In the genomic region with DNA sequence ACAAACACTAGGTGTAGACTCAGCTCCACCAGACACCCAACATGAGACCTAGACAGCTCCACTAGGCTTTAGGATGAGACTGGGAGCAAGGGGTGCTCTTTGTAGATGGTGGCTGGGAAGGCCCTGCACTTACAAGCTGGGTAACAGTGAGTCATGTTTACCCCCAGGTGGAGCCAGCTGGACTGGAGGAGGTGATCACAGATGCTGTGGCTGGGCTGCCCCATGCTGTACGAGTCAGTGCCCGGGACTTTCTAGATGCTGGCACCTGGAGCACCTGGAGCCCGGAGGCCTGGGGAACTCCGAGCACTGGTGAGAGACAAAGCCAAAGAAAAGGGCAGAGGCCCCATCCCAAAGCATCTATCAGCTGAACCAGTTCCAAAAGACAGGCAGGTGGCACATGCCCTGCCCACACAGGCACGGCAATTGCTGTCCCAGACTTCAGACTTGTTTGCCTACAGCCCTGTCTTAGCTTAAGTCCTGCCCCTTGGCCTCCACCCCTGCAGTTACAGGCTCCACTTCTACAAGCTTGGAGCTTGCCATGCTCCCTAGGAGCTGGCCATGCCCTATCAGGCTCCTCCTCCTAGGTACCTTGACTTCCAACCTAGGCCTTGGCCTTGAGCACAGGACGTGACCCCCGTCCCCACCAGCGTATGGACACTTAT, we compare ENCODE assay signal across 1 cellular context.
TF ChIP-seq lines count a peak whose summit lies in the region.

No MANE protein-coding gene starts in this region.

TF ChIP-seq in SK-N-SH, 30 proteins besides CTCF, POLR2A, EP300 and RAD21:
- TF ChIP-seq YY1 (IDR thresholded peaks at IDR 0.05; ENCODE audit: low read depth) (no peak), NRF1 (IDR thresholded peaks at IDR 0.05; ENCODE audit: low read depth, low read length) (no peak), TCF12 (IDR thresholded peaks at IDR 0.05) (no peak)
- TF ChIP-seq, protein P1, sequence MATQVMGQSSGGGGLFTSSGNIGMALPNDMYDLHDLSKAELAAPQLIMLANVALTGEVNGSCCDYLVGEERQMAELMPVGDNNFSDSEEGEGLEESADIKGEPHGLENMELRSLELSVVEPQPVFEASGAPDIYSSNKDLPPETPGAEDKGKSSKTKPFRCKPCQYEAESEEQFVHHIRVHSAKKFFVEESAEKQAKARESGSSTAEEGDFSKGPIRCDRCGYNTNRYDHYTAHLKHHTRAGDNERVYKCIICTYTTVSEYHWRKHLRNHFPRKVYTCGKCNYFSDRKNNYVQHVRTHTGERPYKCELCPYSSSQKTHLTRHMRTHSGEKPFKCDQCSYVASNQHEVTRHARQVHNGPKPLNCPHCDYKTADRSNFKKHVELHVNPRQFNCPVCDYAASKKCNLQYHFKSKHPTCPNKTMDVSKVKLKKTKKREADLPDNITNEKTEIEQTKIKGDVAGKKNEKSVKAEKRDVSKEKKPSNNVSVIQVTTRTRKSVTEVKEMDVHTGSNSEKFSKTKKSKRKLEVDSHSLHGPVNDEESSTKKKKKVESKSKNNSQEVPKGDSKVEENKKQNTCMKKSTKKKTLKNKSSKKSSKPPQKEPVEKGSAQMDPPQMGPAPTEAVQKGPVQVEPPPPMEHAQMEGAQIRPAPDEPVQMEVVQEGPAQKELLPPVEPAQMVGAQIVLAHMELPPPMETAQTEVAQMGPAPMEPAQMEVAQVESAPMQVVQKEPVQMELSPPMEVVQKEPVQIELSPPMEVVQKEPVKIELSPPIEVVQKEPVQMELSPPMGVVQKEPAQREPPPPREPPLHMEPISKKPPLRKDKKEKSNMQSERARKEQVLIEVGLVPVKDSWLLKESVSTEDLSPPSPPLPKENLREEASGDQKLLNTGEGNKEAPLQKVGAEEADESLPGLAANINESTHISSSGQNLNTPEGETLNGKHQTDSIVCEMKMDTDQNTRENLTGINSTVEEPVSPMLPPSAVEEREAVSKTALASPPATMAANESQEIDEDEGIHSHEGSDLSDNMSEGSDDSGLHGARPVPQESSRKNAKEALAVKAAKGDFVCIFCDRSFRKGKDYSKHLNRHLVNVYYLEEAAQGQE (IDR thresholded peaks at IDR 0.05; ENCODE audit: low read depth, low read length) = no peak
